ENCODE assay signal across 26 cellular contexts in the genomic region with DNA sequence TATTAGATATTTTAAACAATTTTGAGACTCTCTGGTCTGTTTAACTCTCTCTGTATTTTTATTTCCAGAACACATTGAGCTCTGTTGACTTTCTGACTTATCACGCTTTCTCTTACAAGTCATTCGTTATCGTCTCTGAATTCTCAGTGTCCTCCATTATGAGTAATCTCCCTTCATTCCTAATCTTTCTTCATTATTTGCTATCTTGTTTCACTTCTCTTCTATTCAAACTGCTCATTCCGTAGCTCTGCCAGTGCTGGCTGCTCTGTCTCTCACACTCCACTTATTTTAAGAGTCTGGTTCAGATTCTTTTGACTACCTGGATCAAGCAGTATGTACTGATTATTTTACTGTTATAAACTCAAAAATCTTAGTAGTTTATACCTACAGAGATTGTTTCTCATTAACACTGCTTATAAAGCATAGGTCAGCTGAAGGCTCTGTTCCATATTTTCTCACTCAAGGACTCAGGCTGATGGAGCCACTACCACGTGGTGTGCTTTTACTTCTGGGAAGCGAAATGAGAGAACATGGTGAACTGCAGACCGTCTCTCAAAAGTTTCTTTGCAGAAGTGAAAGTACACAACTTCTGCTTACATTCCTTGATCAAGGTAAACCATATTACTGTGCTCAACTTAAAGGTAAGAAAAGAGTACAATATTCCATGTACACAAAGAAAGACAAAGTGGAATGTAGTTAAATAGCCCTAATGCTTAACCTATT.
DNase-seq lines count a peak whose midpoint lies in the region; ATAC-seq, FAIRE-seq and TF ChIP-seq lines count a peak whose summit lies in the region.
"Had no signal": no experiment of that assay in that cellular context is flagged by ENCODE, and none has a peak within 500 bp of the region (broad histone marks: within the 10 kb centered on the region; RNA-seq: fewer than 3 reads in every experiment).

No MANE protein-coding gene starts in this region.

- no peak overlapping the region for H3K4me2 ChIP-seq in Karpas-422 (ENCODE audit: low read depth, low read length, poor library complexity, severe bottlenecking)
- no peak overlapping the region for H3K4me2 ChIP-seq in GM12878 (ENCODE audit: control insufficient read depth, insufficient read depth)
- H3K4me2 ChIP-seq: BLaER1 treated with 17β-estradiol and CSF1 and Interleukin-3, amounts not matched to agents 10 nM and 100 nM; KMS-11 had no signal

- TF ChIP-seq EP300 in GM12878 (IDR thresholded peaks at IDR 0.05; ENCODE audit: borderline replicate concordance in 1 of 2, control insufficient read depth in 1 of 2, low read depth in 2 of 2, low read length in 2 of 2), result no peak

- H3K4me3 ChIP-seq in left ventricle myocardium inferior, result no peak overlapping the region
- H3K4me3 ChIP-seq in Karpas-422 (ENCODE audit: low read length), result no peak overlapping the region
- no peak overlapping the region for H3K4me3 ChIP-seq in GM12878
- H3K4me3 ChIP-seq: ascending aorta; BLaER1 treated with 17β-estradiol and CSF1 and Interleukin-3, amounts not matched to agents 10 nM and 100 nM; HAP-1; SJCRH30; skin epidermis had no signal

- H3K9me2 ChIP-seq in Karpas-422 (replicated peaks; ENCODE audit: insufficient read depth, low read length), result no peaks in the 10 kb centered on the region

- TF ChIP-seq RAD21 in GM12878 (IDR thresholded peaks at IDR 0.05; ENCODE audit: insufficient read depth, low read depth, low read length), result no peak

- intact Hi-C loops in left ventricle myocardium superior (cut with micrococcal nuclease) (no loop called here), left ventricle myocardium inferior (cut with micrococcal nuclease) (no loop called here), GM12878 (cut with micrococcal nuclease; ENCODE audit: unreplicated experiment) (no loop called here)

- H2AFZ ChIP-seq in Karpas-422 (ENCODE audit: low read length) (no peak overlapping the region), GM12878 (ENCODE audit: control insufficient read depth, low read depth, low read length) (no peak overlapping the region)

- 20% methylated on average over 7 of the region's 7 CpGs for WGBS in GM12878 (ENCODE audit: insufficient coverage, insufficient replicate concordance, low lambda C conversion rate, missing lambda C conversion rate)

- H3K27me3 ChIP-seq in left ventricle myocardium inferior (ENCODE audit: low read depth) (no peaks in the 10 kb centered on the region), Karpas-422 (ENCODE audit: low read length) (no peaks in the 10 kb centered on the region), GM12878 (replicated peaks in 1 of 2; ENCODE audit: control insufficient read depth in 2 of 2, insufficient read depth in 2 of 2, low read length in 1 of 2) (no peaks in the 10 kb centered on the region)
- H3K27me3 ChIP-seq: ascending aorta; BLaER1 treated with 17β-estradiol and CSF1 and Interleukin-3, amounts not matched to agents 10 nM and 100 nM; SJCRH30 had no signal

- H4K20me1 ChIP-seq in Karpas-422 (ENCODE audit: insufficient read depth, low read depth, low read length), result no peaks in the 10 kb centered on the region
- no peaks in the 10 kb centered on the region for H4K20me1 ChIP-seq in GM12878 (ENCODE audit: control insufficient read depth, insufficient read depth)
- H4K20me1 ChIP-seq: BLaER1 treated with 17β-estradiol and CSF1 and Interleukin-3, amounts not matched to agents 10 nM and 100 nM had no signal

- CTCF ChIA-PET in GM12878 (lab: Yijun Ruan, JAX), result no interaction called here

- no peaks in the 10 kb centered on the region for H3K9me3 ChIP-seq in left ventricle myocardium inferior (replicated peaks)
- no peaks in the 10 kb centered on the region for H3K9me3 ChIP-seq in Karpas-422 (ENCODE audit: low read length)
- no peaks in the 10 kb centered on the region; the same call in 2 of the 3 replicates for H3K9me3 ChIP-seq in GM12878 (replicated peaks; ENCODE audit: control insufficient read depth, insufficient read depth, low read length)
- H3K9me3 ChIP-seq: ascending aorta; BLaER1 treated with 17β-estradiol and CSF1 and Interleukin-3, amounts not matched to agents 10 nM and 100 nM; HAP-1; SJCRH30 had no signal

- RAD21 ChIA-PET in GM12878 (lab: Charles Lee; ENCODE audit: unreplicated experiment), result no interaction called here

- POLR2A ChIA-PET in GM12878 (lab: Charles Lee), result no interaction called here

- no peak overlapping the region for H3K27ac ChIP-seq in left ventricle myocardium inferior (replicated peaks)
- H3K27ac ChIP-seq in Karpas-422 (ENCODE audit: low read length), result no peak overlapping the region
- no peak overlapping the region for H3K27ac ChIP-seq in GM12878 (ENCODE audit: control insufficient read depth, insufficient read depth)
- H3K27ac ChIP-seq: ascending aorta; BLaER1 treated with 17β-estradiol and CSF1 and Interleukin-3, amounts not matched to agents 10 nM and 100 nM; KMS-11; SJCRH30; skin epidermis had no signal

- H3K36me3 ChIP-seq in left ventricle myocardium inferior, result no peaks in the 10 kb centered on the region
- H3K36me3 ChIP-seq in Karpas-422 (ENCODE audit: insufficient read depth, low read length), result no peaks in the 10 kb centered on the region
- H3K36me3 ChIP-seq in GM12878 (ENCODE audit: control insufficient read depth in 2 of 2, insufficient read depth in 2 of 2, low read length in 1 of 2), result no peaks in the 10 kb centered on the region
- H3K36me3 ChIP-seq: ascending aorta; BLaER1 treated with 17β-estradiol and CSF1 and Interleukin-3, amounts not matched to agents 10 nM and 100 nM; HAP-1; SJCRH30 had no signal

- H3K79me2 ChIP-seq in Karpas-422 (ENCODE audit: low read length), result no peaks in the 10 kb centered on the region
- no peaks in the 10 kb centered on the region for H3K79me2 ChIP-seq in GM12878 (ENCODE audit: control insufficient read depth, insufficient read depth, low read length)

- ATAC-seq in left ventricle myocardium superior (peak; percentile 13), GM12878 (peak; percentile 86), GM21381 (IDR thresholded peaks at IDR 0.05; ENCODE audit: unreplicated experiment) (no peak)
- ATAC-seq: esophagus mucosa, PC-3, WTC11 had no signal

- TF ChIP-seq CTCF in left ventricle myocardium inferior (IDR thresholded peaks at IDR 0.05; ENCODE audit: borderline replicate concordance) (no peak), GM12878 (IDR thresholded peaks at IDR 0.05 in 2 of 3, conservative IDR thresholded peaks at IDR 0.05 in 1 of 3; ENCODE audit: control insufficient read depth in 2 of 3, extremely low read depth in 1 of 3, insufficient read depth in 1 of 3, low read depth in 3 of 3, low read length in 3 of 3) (no peak)

- SMC1A ChIA-PET in GM12878 (lab: Charles Lee; ENCODE audit: uncharacterized antibody, unreplicated experiment), result no interaction called here

- no peaks in the 10 kb centered on the region for H3K4me1 ChIP-seq in left ventricle myocardium inferior
- peaks cover 3% of the 10 kb centered on the region; the same call in 1 of the 2 replicates for H3K4me1 ChIP-seq in Karpas-422 (ENCODE audit: low read length)
- no peaks in the 10 kb centered on the region for H3K4me1 ChIP-seq in GM12878 (ENCODE audit: control insufficient read depth, insufficient read depth, low read length)
- H3K4me1 ChIP-seq: ascending aorta; BLaER1 treated with 17β-estradiol and CSF1 and Interleukin-3, amounts not matched to agents 10 nM and 100 nM; SJCRH30 had no signal

- in situ Hi-C loops in GM12878 (cut with MboI), result no loop called here

- no peak for DNase-seq in left ventricle myocardium superior
- no peak for DNase-seq in left ventricle myocardium inferior
- peak; percentile 43 for DNase-seq in Karpas-422
- DNase-seq in GM12878 (ENCODE audit: low read depth, low spot score), result no peak
- no peak for DNase-seq in activated CD8-positive, alpha-beta memory T cell treated with anti-CD3 and anti-CD28 coated beads, Interleukin-2, amount 50 U/mL, for 4 hours
- DNase-seq in NCI-H2081 (lab: John Stamatoyannopoulos, UW), result no peak
- no peak for DNase-seq in activated CD4-positive, alpha-beta T cell treated with anti-CD3 and anti-CD28 coated beads, Interleukin-2, amount 50 U/mL, for 4 hours
- DNase-seq: activated CD4-positive, alpha-beta memory T cell treated with anti-CD3 and anti-CD28 coated beads for 36 hours; activated naive CD4-positive, alpha-beta T cell treated with anti-CD3 and anti-CD28 coated beads for 36 hours; activated T-cell treated with anti-CD3 and anti-CD28 coated beads, Interleukin-2, amount 50 U/mL, for 1 hour; DMS153; left cardiac atrium; NCI-H1105 treated with DMSO at 0.1 percent for 48 hours; NCI-H524 treated with DMSO at 0.1 percent for 48 hours; PC-3; SJCRH30 had no signal

- FAIRE-seq in GM12878 (lab: Jason Lieb, UNC), result no peak
- FAIRE-seq: A204.1, urothelium cell line had no signal

- no peak for TF ChIP-seq POLR2A in GM12878 (IDR thresholded peaks at IDR 0.05; ENCODE audit: low read depth, low read length)

- H3K9ac ChIP-seq in Karpas-422 (ENCODE audit: low read length), result no peak overlapping the region
- no peak overlapping the region for H3K9ac ChIP-seq in GM12878 (ENCODE audit: control insufficient read depth, insufficient read depth, low read length)
- H3K9ac ChIP-seq: BLaER1 treated with 17β-estradiol and CSF1 and Interleukin-3, amounts not matched to agents 10 nM and 100 nM; KMS-11 had no signal

- no TSS peak for BruUV-seq in GM12878 (replicated peaks; lab: Mats Ljungman, UMichigan)

TF ChIP-seq in GM12878, 131 proteins besides CTCF, POLR2A, EP300 and RAD21:
- no peak for TF ChIP-seq CHD4 (IDR thresholded peaks at IDR 0.05)
- no peak for TF ChIP-seq KDM1A (IDR thresholded peaks at IDR 0.05; ENCODE audit: borderline replicate concordance)
- no peak for TF ChIP-seq RB1 (IDR thresholded peaks at IDR 0.05; ENCODE audit: borderline replicate concordance)
- peak; percentile 34; the same call in 1 of the 2 replicates for TF ChIP-seq RAD51 (IDR thresholded peaks at IDR 0.05)
- no peak for TF ChIP-seq ATF7 (IDR thresholded peaks at IDR 0.05; ENCODE audit: low read depth)
- TF ChIP-seq MLLT1 (IDR thresholded peaks at IDR 0.05), result no peak
- TF ChIP-seq SPI1 (IDR thresholded peaks at IDR 0.05; ENCODE audit: borderline replicate concordance, insufficient read depth, low read depth, low read length), result peak; percentile 81; the same call in 1 of the 2 replicates
